ENCODE assay signal across 31 cellular contexts in genomic region chr2:63619328-63619727, GRCh38.
"Had no signal": no experiment of that assay in that cellular context is flagged by ENCODE, and none has a peak within 500 bp of the region (broad histone marks: within the 10 kb centered on the region; RNA-seq: fewer than 3 reads in every experiment).

No MANE protein-coding gene starts in this region.

- FAIRE-seq: colon, endometrium, frontal cortex had no signal

- H3K4me3 ChIP-seq: adrenal gland, body of pancreas had no signal

- H3K36me3 ChIP-seq: adrenal gland had no signal

- H3K9me3 ChIP-seq: adrenal gland, body of pancreas had no signal

- ATAC-seq: activated CD4-positive, CD25-positive, alpha-beta regulatory T cell treated with anti-CD3 and anti-CD28 coated beads, Interleukin-2, amount 50 U/mL, for 24 hours; activated CD8-positive, alpha-beta memory T cell treated with anti-CD3 and anti-CD28 coated beads, Interleukin-2, amount 10 ng/mL, durations not matched to agents 7 days and 5 days; activated CD8-positive, alpha-beta T cell treated with anti-CD3 and anti-CD28 coated beads, Interleukin-2, amount 10 ng/mL, durations not matched to agents 7 days and 5 days; activated naive CD8-positive, alpha-beta T cell treated with anti-CD3 and anti-CD28 coated beads, Interleukin-2, amount 50 U/mL, for 24 hours; body of pancreas; effector memory CD8-positive, alpha-beta T cell; esophagus mucosa had no signal

- DNase-seq: activated B cell treated with CpG ODN at 0.5 μM for 24 hours; activated CD4-positive, alpha-beta T cell treated with anti-CD3 and anti-CD28 coated beads for 48 hours; activated CD4-positive, alpha-beta T cell treated with anti-CD3 and anti-CD28 coated beads, Interleukin-2, amount 50 U/mL, for 1 hour; activated CD4-positive, alpha-beta T cell treated with anti-CD3 and anti-CD28 coated beads, Interleukin-2, amount 50 U/mL, for 48 hours; activated CD8-positive, alpha-beta memory T cell treated with anti-CD3 and anti-CD28 coated beads, Interleukin-2, amount 10 ng/mL, durations not matched to agents 7 days and 5 days; activated CD8-positive, alpha-beta memory T cell treated with anti-CD3 and anti-CD28 coated beads, Interleukin-2, amount 50 U/mL, for 4 hours; activated CD8-positive, alpha-beta T cell treated with anti-CD3 and anti-CD28 coated beads, Interleukin-2, amount 10 ng/mL, durations not matched to agents 7 days and 5 days; activated effector memory CD4-positive, alpha-beta T cell treated with anti-CD3 and anti-CD28 coated beads, Interleukin-2, amount 50 U/mL, for 16 hours; activated naive CD4-positive, alpha-beta T cell treated with anti-CD3 and anti-CD28 coated beads for 36 hours; activated naive CD8-positive, alpha-beta T cell treated with anti-CD3 and anti-CD28 coated beads for 36 hours; activated naive CD8-positive, alpha-beta T cell treated with anti-CD3 and anti-CD28 coated beads, Interleukin-2, amount 50 U/mL, for 24 hours; activated T-cell treated with anti-CD3 and anti-CD28 coated beads, Interleukin-2, amount 50 U/mL, for 1 hour; activated T-cell treated with anti-CD3 and anti-CD28 coated beads, Interleukin-2, amount 50 U/mL, for 48 hours; adrenal gland; amygdala; aorta; body of pancreas; caudate nucleus; cortex of kidney; dermis blood vessel endothelial cell; effector CD4-positive, alpha-beta T cell; effector memory CD8-positive, alpha-beta T cell; foreskin fibroblast; head of caudate nucleus; T-helper 2 cell had no signal

- H3K27ac ChIP-seq: adrenal gland, body of pancreas, VCaP had no signal

- H3K27me3 ChIP-seq: adrenal gland, body of pancreas had no signal

- H3K4me1 ChIP-seq: adrenal gland, body of pancreas had no signal
